9 cellular contexts compared by ENCODE assay signal in genomic region chr7:16739863-16740622, GRCh38. TPM values are rescaled to one million over a fixed set of nuclear protein-coding genes. Genes with fewer than 3 reads are reported as not detected.
DNase-seq lines count a peak whose midpoint lies in the region; ATAC-seq and TF ChIP-seq lines count a peak whose summit lies in the region.
"Had no signal": no experiment of that assay in that cellular context is flagged by ENCODE, and none has a peak within 500 bp of the region (broad histone marks: within the 10 kb centered on the region; RNA-seq: fewer than 3 reads in every experiment).

No MANE protein-coding gene starts in this region.

- H3K27me3 ChIP-seq in Panc1 (ENCODE audit: control insufficient read depth, insufficient read depth, low read length), result no peaks in the 10 kb centered on the region
- H3K27me3 ChIP-seq in CD4-positive, alpha-beta memory T cell (ENCODE audit: insufficient read depth, low read length), result no peaks in the 10 kb centered on the region

- BruUV-seq in Panc1 (replicated peaks; lab: Mats Ljungman, UMichigan) (no TSS peak), Calu3 (replicated peaks; lab: Mats Ljungman, UMichigan) (no TSS peak)

- intact Hi-C loops in Panc1 (cut with micrococcal nuclease; ENCODE audit: unreplicated experiment), result no loop called here
- intact Hi-C loops in Calu3 (cut with micrococcal nuclease; ENCODE audit: unreplicated experiment), result no loop called here
- intact Hi-C loops in CD4-positive, alpha-beta memory T cell (cut with micrococcal nuclease), result no loop called here

- CTCF ChIA-PET in Panc1 (lab: Charles Lee) (no interaction called here), Calu3 (lab: Charles Lee) (no interaction called here)
- CTCF ChIA-PET in CD4-positive, alpha-beta memory T cell (lab: Charles Lee; ENCODE audit: partially characterized antibody), result interaction anchor here (2.6 kb wide), 1 partner anchor 11 kb away, joined by 8 read pairs; no protein-coding TSS in a partner anchor

- peak overlapping the region; percentile 2; the same call in 1 of the 2 replicates for H3K27ac ChIP-seq in Panc1 (ENCODE audit: low read length)
- H3K27ac ChIP-seq in CD4-positive, alpha-beta memory T cell (ENCODE audit: low read depth, low read length), result no peak overlapping the region

- peak; percentile 45 for ATAC-seq in GM18868 (IDR thresholded peaks at IDR 0.05; ENCODE audit: unreplicated experiment)
- ATAC-seq in Panc1, result peak; percentile 93

- H3K4me1 ChIP-seq in Panc1 (ENCODE audit: control insufficient read depth, insufficient read depth, low read length), result peaks cover 16% of the 10 kb centered on the region
- H3K4me1 ChIP-seq in CD4-positive, alpha-beta memory T cell (ENCODE audit: insufficient read depth, low read length), result no peaks in the 10 kb centered on the region

- H3K36me3 ChIP-seq in Panc1 (ENCODE audit: control insufficient read depth, insufficient read depth, low read length), result no peaks in the 10 kb centered on the region
- H3K36me3 ChIP-seq in CD4-positive, alpha-beta memory T cell (ENCODE audit: insufficient read depth, low read length), result no peaks in the 10 kb centered on the region

- H3K27ac Mint-ChIP-seq in Calu3 (ENCODE audit: unreplicated experiment), result no peak overlapping the region
- H3K27ac Mint-ChIP-seq in CD4-positive, alpha-beta memory T cell, result no peak overlapping the region

- TF ChIP-seq CTCF in Panc1 (IDR thresholded peaks at IDR 0.05), result no peak
- TF ChIP-seq CTCF in fibroblast of the aortic adventitia (IDR thresholded peaks at IDR 0.05; ENCODE audit: insufficient read depth, low read length), result no peak
- TF ChIP-seq CTCF in Calu3 (IDR thresholded peaks at IDR 0.05; ENCODE audit: unreplicated experiment), result no peak

- H3K27me3 Mint-ChIP-seq in Calu3 (ENCODE audit: unreplicated experiment), result no peaks in the 10 kb centered on the region
- no peaks in the 10 kb centered on the region for H3K27me3 Mint-ChIP-seq in CD4-positive, alpha-beta memory T cell

- DNase-seq in Panc1 (ENCODE audit: low read depth, low spot score), result peak; percentile 88
- peak; percentile 95 for DNase-seq in fibroblast of the aortic adventitia (ENCODE audit: low read depth)
- peak; percentile 91 for DNase-seq in renal cortical epithelial cell (ENCODE audit: low read depth)
- no peak for DNase-seq in Calu3
- no peak for DNase-seq in iPS-NIHi11 (ENCODE audit: low spot score)
- no peak for DNase-seq in Kasumi-1 (lab: John Stamatoyannopoulos, UW)
- no peak for DNase-seq in CD4-positive, alpha-beta memory T cell
- DNase-seq: Karpas-422 had no signal

- in situ Hi-C loops in Panc1 (cut with HindIII; ENCODE audit: low pct_unique_long_range_greater_than_20kb, low sequenced_read_pairs), result no loop called here

- H3K9me3 ChIP-seq in Panc1 (ENCODE audit: control insufficient read depth, insufficient read depth, low read depth, low read length), result no peaks in the 10 kb centered on the region
- H3K9me3 ChIP-seq in CD4-positive, alpha-beta memory T cell (ENCODE audit: control insufficient read depth in 1 of 2, low read length in 2 of 2), result no peaks in the 10 kb centered on the region

- POLR2A ChIA-PET in Panc1 (lab: Charles Lee), result no interaction called here
- POLR2A ChIA-PET in CD4-positive, alpha-beta memory T cell (lab: Charles Lee; ENCODE audit: partially characterized antibody), result no interaction called here

- no peak overlapping the region for H3K4me3 Mint-ChIP-seq in Calu3 (ENCODE audit: low read depth, unreplicated experiment)
- no peak overlapping the region for H3K4me3 Mint-ChIP-seq in CD4-positive, alpha-beta memory T cell

- H3K4me3 ChIP-seq in Panc1 (ENCODE audit: low read depth in 2 of 2, low read length in 2 of 2), result no peak overlapping the region
- H3K4me3 ChIP-seq in fibroblast of the aortic adventitia (ENCODE audit: low read depth, low read length), result no peak overlapping the region
- H3K4me3 ChIP-seq in CD4-positive, alpha-beta memory T cell (ENCODE audit: low read length in 2 of 2), result no peak overlapping the region

- H3K4me1 Mint-ChIP-seq in Calu3 (ENCODE audit: low read depth, unreplicated experiment), result peaks cover 25% of the 10 kb centered on the region
- no peaks in the 10 kb centered on the region for H3K4me1 Mint-ChIP-seq in CD4-positive, alpha-beta memory T cell

- H3K36me3 Mint-ChIP-seq in Calu3 (ENCODE audit: insufficient read depth, unreplicated experiment), result no peaks in the 10 kb centered on the region
- no peaks in the 10 kb centered on the region for H3K36me3 Mint-ChIP-seq in CD4-positive, alpha-beta memory T cell

- H3K9me3 Mint-ChIP-seq in Calu3 (ENCODE audit: low read depth, unreplicated experiment), result no peaks in the 10 kb centered on the region
- no peaks in the 10 kb centered on the region for H3K9me3 Mint-ChIP-seq in CD4-positive, alpha-beta memory T cell

RNA-seq across cellular contexts. Expression of gene TSPAN13, which starts 13.5 kb away (rescaled TPM):
- total RNA-seq in Panc1 (2021; ENCODE audit: unreplicated experiment), result 80.8 TPM
- polyA plus RNA-seq in Panc1 (2012; ENCODE audit: insufficient read length), result 54.4 TPM
- total RNA-seq in fibroblast of the aortic adventitia (ENCODE audit: low replicate concordance), result 4.3 TPM in 1 of 2 replicates, not detected in the other
- total RNA-seq in renal cortical epithelial cell, result 52.6 and 89.1 TPM in 2 replicates
- 148 and 155 TPM in 2 replicates for total RNA-seq in Calu3 (2022)
- not detected for total RNA-seq in CD4-positive, alpha-beta memory T cell
- polyA plus RNA-seq in CD4-positive, alpha-beta memory T cell, result under 1 TPM; 0.11 to 0.42 TPM

Comparison
In these comparisons a context has a peak if more than half of its experiments do, and no peak if none do; other contexts are left out.
1. DNase-seq: peak in Panc1 (single experiment), fibroblast of the aortic adventitia (single experiment) and renal cortical epithelial cell (single experiment); none in Calu3 (single experiment), iPS-NIHi11 (single experiment), Kasumi-1 (0 of 2) and CD4-positive, alpha-beta memory T cell (0 of 5).
2. RNA of gene TSPAN13, which starts 13.5 kb away (total RNA-seq): 148 to 155 TPM in Calu3, 52.6 to 89.1 TPM in renal cortical epithelial cell and 80.8 TPM in Panc1 (single experiment); 4.3 TPM in fibroblast of the aortic adventitia and not detected in CD4-positive, alpha-beta memory T cell; every median in the first group is over 10 times any median in the second.